24 cellular contexts compared by ENCODE assay signal in the genomic region with DNA sequence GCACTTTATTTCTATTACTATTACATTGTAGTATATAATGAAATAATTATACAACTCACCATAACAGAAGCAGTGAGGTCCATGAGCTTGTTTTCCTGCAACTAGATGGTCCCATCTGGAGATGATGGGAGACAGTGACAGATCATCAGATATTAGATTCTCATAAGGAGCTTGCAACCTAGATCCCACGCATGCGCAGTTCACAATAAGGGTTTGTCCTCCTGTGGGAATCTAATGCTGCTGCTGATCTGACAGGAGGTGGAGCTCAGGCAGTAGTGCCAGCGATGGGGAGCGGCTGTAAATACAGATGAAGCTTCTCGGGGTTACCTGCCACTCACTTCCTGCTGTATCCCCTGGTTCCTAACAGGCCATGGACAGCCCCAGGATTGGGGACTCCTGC.
"Had no signal": no experiment of that assay in that cellular context is flagged by ENCODE, and none has a peak within 500 bp of the region (broad histone marks: within the 10 kb centered on the region; RNA-seq: fewer than 3 reads in every experiment).

No MANE protein-coding gene starts in this region.

- H3K27me3 ChIP-seq: brain microvascular endothelial cell, cardiac muscle cell, MG63, Peyer's patch, SJSA1 had no signal

- H3K4me3 ChIP-seq: cardiac muscle cell, MG63, Peyer's patch, SJSA1 had no signal

- H3K36me3 ChIP-seq: brain microvascular endothelial cell, cardiac muscle cell, MG63, Peyer's patch, SJSA1 had no signal

- DNase-seq: activated CD4-positive, alpha-beta memory T cell treated with anti-CD3 and anti-CD28 coated beads, Interleukin-2, amount 10 ng/mL, durations not matched to agents 7 days and 5 days; activated CD4-positive, alpha-beta T cell treated with anti-CD3 and anti-CD28 coated beads for 36 hours; activated CD4-positive, alpha-beta T cell treated with anti-CD3 and anti-CD28 coated beads, Interleukin-2, amount 50 U/mL, for 1 hour; activated gamma-delta T cell treated with Interleukin-2 at 50 U/mL for 16 hours; activated naive CD4-positive, alpha-beta T cell treated with anti-CD3 and anti-CD28 coated beads, Interleukin-2, amount 10 ng/mL, durations not matched to agents 7 days and 5 days; activated naive CD8-positive, alpha-beta T cell treated with anti-CD3 and anti-CD28 coated beads for 36 hours; activated T-cell treated with anti-CD3 and anti-CD28 coated beads, Interleukin-2, amount 50 U/mL, for 72 hours; brain microvascular endothelial cell; MG63; MV-4-11; NCI-H1092 treated with DMSO at 0.1 percent for 48 hours; NCI-H1417 treated with DMSO at 0.1 percent for 48 hours; NCI-H187 treated with DMSO at 0.1 percent for 48 hours; NCI-H2107; NCI-H2171 treated with DMSO at 0.1 percent for 48 hours; NCI-H226; NCI-H526; Peyer's patch; SHP77; T-helper 1 cell had no signal

- H3K4me1 ChIP-seq: Peyer's patch had no signal

- H3K9ac ChIP-seq: KMS-11 had no signal

- H3K27ac ChIP-seq: brain microvascular endothelial cell, cardiac muscle cell, KMS-11, SJSA1, VCaP had no signal

- ATAC-seq: activated CD4-positive, alpha-beta T cell treated with anti-CD3 and anti-CD28 coated beads for 36 hours; activated T-cell treated with anti-CD3 and anti-CD28 coated beads, Interleukin-2, amount 50 U/mL, for 72 hours had no signal

- H3K4me2 ChIP-seq: KMS-11 had no signal

- H3K9me3 ChIP-seq: MG63, Peyer's patch, SJSA1 had no signal
